In the genomic region with DNA sequence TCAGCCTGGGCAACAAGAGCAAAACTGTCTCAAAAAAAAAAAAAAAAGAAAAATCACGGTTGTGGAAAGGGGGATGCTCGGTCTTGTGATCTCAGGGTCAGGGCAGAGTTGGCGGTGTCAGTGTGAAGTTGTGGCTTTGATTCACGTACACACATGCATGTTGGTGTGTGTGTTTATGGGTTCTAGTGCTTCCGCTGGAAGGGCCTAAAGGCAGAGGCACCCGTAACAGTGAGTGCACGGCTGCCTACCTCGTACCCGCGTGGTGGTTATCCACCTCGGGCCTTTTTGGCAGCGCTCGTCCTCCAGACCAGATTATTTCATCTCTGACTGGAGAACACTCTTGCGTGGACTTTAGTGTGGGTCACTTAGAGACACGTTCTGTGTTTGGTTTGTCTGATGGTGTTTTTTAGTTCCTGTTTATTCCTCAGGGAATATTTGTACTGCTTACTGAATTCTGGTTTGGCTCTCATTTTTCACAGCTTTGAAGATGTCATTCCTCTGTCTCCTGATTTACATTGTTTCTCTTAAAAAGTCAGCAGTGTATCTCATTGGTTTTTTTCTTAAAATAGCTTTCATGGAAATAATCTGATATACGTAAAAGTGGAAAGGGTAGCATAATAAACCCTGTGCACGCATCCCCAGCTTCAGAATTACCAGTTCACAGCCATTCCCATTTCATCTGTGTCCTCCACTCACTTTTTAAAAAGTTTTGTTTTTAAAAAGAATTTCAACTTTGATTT, we compare ENCODE assay signal across 1 cellular context.
TF ChIP-seq lines count a peak whose summit lies in the region.

No MANE protein-coding gene starts in this region.

TF ChIP-seq in HEK293, 187 proteins besides CTCF, POLR2A, EP300 and RAD21:
- TF ChIP-seq SETDB1 (IDR thresholded peaks at IDR 0.05; ENCODE audit: insufficient read length, low read length) = peak; percentile 75
- no peak for TF ChIP-seq KLF8 (tag by site-specific recombination; IDR thresholded peaks at IDR 0.05)
TF ChIP-seq in HEK293: peak in this region for 1.
